Comparison of ENCODE assay signal across 14 cellular contexts in the genomic region with DNA sequence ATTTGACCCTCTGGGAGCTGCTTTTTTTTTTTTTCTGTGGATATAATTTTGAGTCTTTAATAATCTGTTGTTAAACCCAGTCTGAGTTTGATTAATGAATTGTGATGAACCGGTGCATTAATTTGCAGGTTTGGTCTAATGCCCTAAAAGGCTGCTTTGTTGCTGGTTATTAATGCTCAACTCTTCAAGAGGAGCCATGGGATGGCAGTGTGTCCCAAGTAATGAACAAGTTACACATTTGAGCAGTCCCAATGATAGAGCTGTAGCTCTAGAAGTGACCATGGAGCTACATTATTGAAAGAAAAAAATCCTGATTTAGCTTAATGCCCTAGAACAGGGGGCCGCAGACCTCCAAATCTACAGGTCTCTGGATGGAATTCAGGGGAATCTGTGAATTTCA. TPM values are rescaled to one million over a fixed set of nuclear protein-coding genes. Genes with fewer than 3 reads are reported as not detected.
DNase-seq lines count a peak whose midpoint lies in the region; ATAC-seq, FAIRE-seq and TF ChIP-seq lines count a peak whose summit lies in the region.
"Had no signal": no experiment of that assay in that cellular context is flagged by ENCODE, and none has a peak within 500 bp of the region (broad histone marks: within the 10 kb centered on the region; RNA-seq: fewer than 3 reads in every experiment).

No MANE protein-coding gene starts in this region.

- H3K4me1 ChIP-seq in H1 (replicated peaks in 1 of 4; ENCODE audit: control insufficient read depth in 3 of 4, insufficient read depth in 4 of 4, low read length in 3 of 4) (peaks cover 0 to 4% (median 0%) of the 10 kb centered on the region in 4 experiments; a peak in 1 of 7 replicates), body of pancreas (no peaks in the 10 kb centered on the region)
- H3K4me1 ChIP-seq: BLaER1 had no signal

- H3K23me2 ChIP-seq in H1 (ENCODE audit: low read depth, low read length) = no peaks in the 10 kb centered on the region

- H3K4ac ChIP-seq in H1 (replicated peaks; ENCODE audit: insufficient read length, low read depth, low read length) = no peak overlapping the region

- H3K18ac ChIP-seq in H1 (ENCODE audit: extremely low read depth, low read length) = no peak overlapping the region

- no peak overlapping the region for H3K4me2 ChIP-seq in H1 (ENCODE audit: insufficient read depth in 1 of 2, low read depth in 2 of 2, low read length in 2 of 2)
- H3K4me2 ChIP-seq: BLaER1 had no signal

- H4K5ac ChIP-seq in H1 (ENCODE audit: insufficient read length, low read depth, low read length) = no peak overlapping the region

- TF ChIP-seq POLR2A in H1 (IDR thresholded peaks at IDR 0.05; ENCODE audit: control extremely low read depth in 1 of 2, low read depth in 2 of 2, low read length in 2 of 2) (no peak), body of pancreas (IDR thresholded peaks at IDR 0.05) (no peak)

- H3K9ac ChIP-seq in H1 (replicated peaks in 1 of 4; ENCODE audit: extremely low read depth in 1 of 4, low read depth in 3 of 4, low read length in 3 of 4) = no peak overlapping the region
- H3K9ac ChIP-seq: BLaER1 had no signal

- peaks cover 1% of the 10 kb centered on the region for H3K27me3 Mint-ChIP-seq in activated CD4-positive, alpha-beta memory T cell treated with anti-CD3 and anti-CD28 coated beads for 36 hours
- peaks cover 2% of the 10 kb centered on the region for H3K27me3 Mint-ChIP-seq in T-helper 2 cell treated with Interferon-gamma antibody and Interleukin-4, amounts not matched to agents 5 μg/mL and 100 μg/mL, for 36 hours (ENCODE audit: low read depth)

- H2BK5ac ChIP-seq in H1 (ENCODE audit: low read depth, low read length) = no peak overlapping the region

- no peak overlapping the region for H2BK12ac ChIP-seq in H1 (ENCODE audit: low read depth, low read length)

- intact Hi-C loops in activated CD4-positive, alpha-beta memory T cell treated with anti-CD3 and anti-CD28 coated beads for 36 hours (cut with micrococcal nuclease) = no loop called here
- intact Hi-C loops in body of pancreas (cut with DNase I) = no loop called here

- H3K27ac ChIP-seq in 22Rv1 (no peak overlapping the region), H1 (ENCODE audit: low read depth, low read length) (no peak overlapping the region), body of pancreas (no peak overlapping the region)
- H3K27ac ChIP-seq: BLaER1, epithelial cell of prostate had no signal

- no peak overlapping the region for H3K56ac ChIP-seq in H1 (replicated peaks; ENCODE audit: insufficient read length, low read depth, low read length)

- H3K9me3 Mint-ChIP-seq in activated CD4-positive, alpha-beta memory T cell treated with anti-CD3 and anti-CD28 coated beads for 36 hours = no peaks in the 10 kb centered on the region
- no peaks in the 10 kb centered on the region for H3K9me3 Mint-ChIP-seq in T-helper 2 cell treated with Interferon-gamma antibody and Interleukin-4, amounts not matched to agents 5 μg/mL and 100 μg/mL, for 36 hours

- H3K23ac ChIP-seq in H1 (ENCODE audit: insufficient read length) = no peak overlapping the region

- H3K27me3 ChIP-seq in H1 (replicated peaks in 1 of 4; ENCODE audit: control insufficient read depth in 3 of 4, extremely low read depth in 1 of 4, insufficient read depth in 3 of 4, low read length in 3 of 4) (peaks cover 0 to 1% (median 0%) of the 10 kb centered on the region in 4 experiments; a peak in 1 of 7 replicates), body of pancreas (no peaks in the 10 kb centered on the region)
- H3K27me3 ChIP-seq: BLaER1 had no signal

- H3K4me3 ChIP-seq in H1 (ENCODE audit: extremely low read depth in 1 of 4, insufficient read depth in 2 of 4, low read depth in 3 of 4, low read length in 4 of 4) (no peak overlapping the region), body of pancreas (no peak overlapping the region)
- H3K4me3 ChIP-seq: BLaER1 had no signal

- no peak overlapping the region for H3K27ac Mint-ChIP-seq in activated CD4-positive, alpha-beta memory T cell treated with anti-CD3 and anti-CD28 coated beads for 36 hours
- no peak overlapping the region for H3K27ac Mint-ChIP-seq in T-helper 2 cell treated with Interferon-gamma antibody and Interleukin-4, amounts not matched to agents 5 μg/mL and 100 μg/mL, for 36 hours

- no peaks in the 10 kb centered on the region for H3K79me1 ChIP-seq in H1 (ENCODE audit: low read depth, low read length)

- H3K36me3 Mint-ChIP-seq in activated CD4-positive, alpha-beta memory T cell treated with anti-CD3 and anti-CD28 coated beads for 36 hours = no peaks in the 10 kb centered on the region
- H3K36me3 Mint-ChIP-seq in T-helper 2 cell treated with Interferon-gamma antibody and Interleukin-4, amounts not matched to agents 5 μg/mL and 100 μg/mL, for 36 hours (ENCODE audit: low read depth) = no peaks in the 10 kb centered on the region

- ATAC-seq in HG02623 (IDR thresholded peaks at IDR 0.05; ENCODE audit: unreplicated experiment) = no peak
- ATAC-seq in body of pancreas = no peak

- TF ChIP-seq CTCF in 22Rv1 (IDR thresholded peaks at IDR 0.05) = peak; percentile 25
- 0 out of 4 replicates have a peak, but pooled peaks of 1 of the 3 experiments have one; percentile 19 for TF ChIP-seq CTCF in H1 (IDR thresholded peaks at IDR 0.05; ENCODE audit: control extremely low read depth in 1 of 3, insufficient read depth in 1 of 3, low read depth in 1 of 3, low read length in 3 of 3)
- peak in 2 of 7 experiments; percentile 7 to 31 for TF ChIP-seq CTCF in body of pancreas (IDR thresholded peaks at IDR 0.05)

- H2AK5ac ChIP-seq in H1 (ENCODE audit: low read depth, low read length) = no peak overlapping the region

- no peak overlapping the region for H2BK20ac ChIP-seq in H1 (ENCODE audit: low read length)

- H3K4me3 Mint-ChIP-seq in activated CD4-positive, alpha-beta memory T cell treated with anti-CD3 and anti-CD28 coated beads for 36 hours = no peak overlapping the region
- no peak overlapping the region for H3K4me3 Mint-ChIP-seq in T-helper 2 cell treated with Interferon-gamma antibody and Interleukin-4, amounts not matched to agents 5 μg/mL and 100 μg/mL, for 36 hours

- no peaks in the 10 kb centered on the region for H4K20me1 ChIP-seq in H1 (replicated peaks in 1 of 2; ENCODE audit: control insufficient read depth in 1 of 2, insufficient read depth in 2 of 2, low read length in 2 of 2)
- H4K20me1 ChIP-seq: BLaER1 had no signal

- H2AFZ ChIP-seq in H1 (ENCODE audit: low read length) = no peak overlapping the region

- TF ChIP-seq EP300 in H1 (IDR thresholded peaks at IDR 0.05; ENCODE audit: borderline replicate concordance in 1 of 2, low read depth in 2 of 2, low read length in 2 of 2) = no peak

- CTCF ChIA-PET in H1 (lab: Charles Lee; ENCODE audit: partially characterized antibody) = interaction anchor here (0.5 to 1.9 kb wide), 5 partner anchors 18 to 1140 kb away, joined by 3 to 6 read pairs (median 5); no protein-coding TSS in a partner anchor
- CTCF ChIA-PET in activated CD4-positive, alpha-beta memory T cell treated with anti-CD3 and anti-CD28 coated beads for 36 hours (lab: Charles Lee) = no interaction called here

- H3K14ac ChIP-seq in H1 (ENCODE audit: insufficient read length) = no peak overlapping the region

- H4K8ac ChIP-seq in H1 (ENCODE audit: extremely low read depth, insufficient read depth, low read length) = no peak overlapping the region

- H3K4me1 Mint-ChIP-seq in activated CD4-positive, alpha-beta memory T cell treated with anti-CD3 and anti-CD28 coated beads for 36 hours (ENCODE audit: low read depth) = no peaks in the 10 kb centered on the region
- H3K4me1 Mint-ChIP-seq in T-helper 2 cell treated with Interferon-gamma antibody and Interleukin-4, amounts not matched to agents 5 μg/mL and 100 μg/mL, for 36 hours (ENCODE audit: low read depth) = no peaks in the 10 kb centered on the region

- H3K9me3 ChIP-seq in H1 (ENCODE audit: insufficient read depth in 2 of 2, low read depth in 1 of 2, low read length in 1 of 2) (no peaks in the 10 kb centered on the region; a peak in 1 of 4 replicates), body of pancreas (no peaks in the 10 kb centered on the region)
- H3K9me3 ChIP-seq: BLaER1 had no signal

- POLR2A ChIA-PET in H1 (lab: Charles Lee; ENCODE audit: partially characterized antibody) = no interaction called here
- POLR2A ChIA-PET in activated CD4-positive, alpha-beta memory T cell treated with anti-CD3 and anti-CD28 coated beads for 36 hours (lab: Charles Lee) = no interaction called here

- no peak overlapping the region for H2BK120ac ChIP-seq in H1 (replicated peaks; ENCODE audit: low read depth, low read length)

- H3K36me3 ChIP-seq in H1 (ENCODE audit: control insufficient read depth in 2 of 4, insufficient read depth in 4 of 4, low read length in 3 of 4) (no peaks in the 10 kb centered on the region), body of pancreas (replicated peaks in 1 of 2; ENCODE audit: insufficient read depth in 1 of 2, low read depth in 2 of 2) (no peaks in the 10 kb centered on the region)
- H3K36me3 ChIP-seq: BLaER1 had no signal

- H2BK15ac ChIP-seq in H1 (ENCODE audit: low read length) = no peak overlapping the region

- TF ChIP-seq RAD21 in H1 (IDR thresholded peaks at IDR 0.05 in 1 of 2, conservative IDR thresholded peaks at IDR 0.05 in 1 of 2; ENCODE audit: low read depth in 2 of 2, low read length in 2 of 2) = peak; percentile 56 to 72

- peak; percentile 28 for DNase-seq in DMS79 treated with DMSO at 0.1 percent for 48 hours (lab: John Stamatoyannopoulos, UW)
- DNase-seq in NCI-H526 treated with DMSO at 0.1 percent for 48 hours (lab: John Stamatoyannopoulos, UW) = peak; percentile 39
- no peak for DNase-seq in H1 (ENCODE audit: low read depth in 1 of 2, low spot score in 2 of 2)
- no peak for DNase-seq in activated CD4-positive, alpha-beta memory T cell treated with anti-CD3 and anti-CD28 coated beads for 36 hours
- DNase-seq in body of pancreas = no peak
- no peak for DNase-seq in T-helper 2 cell treated with Interferon-gamma antibody and Interleukin-4, amounts not matched to agents 5 μg/mL and 100 μg/mL, for 36 hours (ENCODE audit: low spot score)
- DNase-seq: activated CD4-positive, alpha-beta T cell treated with anti-CD3 and anti-CD28 coated beads for 4 hours; mesendoderm; NCI-H2107; stimulated activated naive CD4-positive, alpha-beta T cell had no signal

- no peak overlapping the region for H4K91ac ChIP-seq in H1 (replicated peaks; ENCODE audit: insufficient read length, low read length)

- no peaks in the 10 kb centered on the region for H3K79me2 ChIP-seq in H1 (ENCODE audit: control insufficient read depth in 1 of 2, insufficient read depth in 2 of 2, low read length in 2 of 2)

- FAIRE-seq in H1 (lab: Jason Lieb, UNC) = peak; percentile 42

- 90% methylated on average over 2 of the region's 2 CpGs; no CpG with 5 or more reads in 1 of the 2 experiments for WGBS in H1 (ENCODE audit: extremely low coverage in 1 of 2, insufficient coverage in 1 of 2, insufficient read length in 1 of 2, insufficient replicate concordance in 2 of 2, low coverage in 1 of 2, low lambda C conversion rate in 2 of 2, missing lambda C conversion rate in 1 of 2), 2 experiments
- 68 to 76% methylated on average over 2 of the region's 2 CpGs for WGBS in body of pancreas, 2 donors

RNA-seq across cellular contexts. Expression of a gene that starts 53.1 kb away (rescaled TPM):
- total RNA-seq in H1 (2021; fragmentation: NEBNext Ultra II Directional; extraction: Animal tissue kit (Norgen Biotek cat#: 25700)) = 12.3 and 14.5 TPM in 2 replicates
- 5.0 and 7.9 TPM in 2 replicates for polyA plus RNA-seq in H1 (2011; rRNA removed)
- polyA plus RNA-seq in H1 (2011; cell fraction: cytosol; rRNA removed) = 12.7 TPM
- polyA plus RNA-seq in H1 (2011; cell fraction: nucleus; rRNA removed) = 5.0 TPM
- 7.7 to 14.7 TPM (median 10.0 TPM) in 4 replicates for polyA plus RNA-seq in H1 (2012, experiment 1 of 2)
- polyA plus RNA-seq in H1 (2012, experiment 2 of 2) = 5.0 TPM
- polyA plus RNA-seq in H1 (2013, experiment 1 of 2) = 20.1 TPM
- polyA plus RNA-seq in H1 (2013, experiment 2 of 2) = 17.5 TPM
- polyA minus RNA-seq in H1 (2011; rRNA and poly(A)+ RNA removed) = 6.0 and 7.4 TPM in 2 replicates
- 4.9 TPM for polyA minus RNA-seq in H1 (2011; cell fraction: cytosol; rRNA and poly(A)+ RNA removed)
- polyA minus RNA-seq in H1 (2011; cell fraction: nucleus; rRNA and poly(A)+ RNA removed) = 9.9 TPM
- 10 to 100 TPM; 10.8 to 13.9 TPM for total RNA-seq in activated CD4-positive, alpha-beta memory T cell treated with anti-CD3 and anti-CD28 coated beads for 36 hours
- total RNA-seq in body of pancreas = 10 to 100 TPM; 13.5 to 20.8 TPM

Comparison
In these comparisons a context has a peak if more than half of its experiments do, and no peak if none do; other contexts are left out.
1. DNase-seq: peak in DMS79 treated with DMSO at 0.1 percent for 48 hours (single experiment) and NCI-H526 treated with DMSO at 0.1 percent for 48 hours (single experiment); none in H1 (0 of 2), activated CD4-positive, alpha-beta memory T cell treated with anti-CD3 and anti-CD28 coated beads for 36 hours (single experiment), body of pancreas (0 of 4) and T-helper 2 cell treated with Interferon-gamma antibody and Interleukin-4, amounts not matched to agents 5 μg/mL and 100 μg/mL, for 36 hours (single experiment).